9 cellular contexts compared by ENCODE assay signal in the genomic region with DNA sequence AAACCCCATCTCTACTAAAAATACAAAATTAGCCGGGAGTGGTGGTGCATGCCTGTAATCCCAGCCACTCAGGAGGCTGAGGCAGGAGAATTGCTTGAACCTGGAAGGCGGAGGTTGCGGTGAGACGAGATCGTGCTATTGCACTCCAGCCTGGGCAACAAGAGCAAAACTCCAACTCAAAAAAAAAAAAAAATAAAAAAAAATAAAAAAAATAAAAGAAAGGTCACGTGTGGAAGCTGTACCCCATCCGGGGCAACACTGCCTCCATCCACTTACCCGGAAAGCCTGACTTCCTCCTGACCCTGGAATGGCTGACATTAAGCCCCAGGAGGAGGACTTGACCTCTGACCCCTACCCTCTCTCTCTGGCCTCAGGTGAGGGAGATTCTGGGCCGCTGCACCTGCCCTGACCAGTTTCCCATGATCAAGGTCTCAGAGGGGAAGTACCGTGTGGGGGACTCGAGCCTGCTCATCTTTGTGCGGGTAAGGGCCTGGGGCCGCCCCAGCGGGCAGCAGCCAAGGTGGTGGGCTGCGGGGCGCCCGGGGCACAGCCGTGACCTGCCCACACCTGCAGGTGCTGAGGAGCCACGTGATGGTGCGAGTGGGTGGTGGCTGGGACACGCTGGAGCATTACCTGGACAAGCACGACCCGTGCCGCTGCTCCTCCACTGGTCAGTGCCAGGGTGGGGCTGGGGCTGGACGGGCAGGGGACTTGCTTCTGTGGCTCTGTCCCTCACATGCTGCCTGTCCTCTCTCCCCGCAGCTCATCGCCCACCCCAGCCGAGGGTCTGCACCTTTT. TPM values are rescaled to one million over a fixed set of nuclear protein-coding genes. Genes with fewer than 3 reads are reported as not detected.
DNase-seq lines count a peak whose midpoint lies in the region; ATAC-seq and TF ChIP-seq lines count a peak whose summit lies in the region.
"Had no signal": no experiment of that assay in that cellular context is flagged by ENCODE, and none has a peak within 500 bp of the region (broad histone marks: within the 10 kb centered on the region; RNA-seq: fewer than 3 reads in every experiment).

No MANE protein-coding gene starts in this region.

- peak; percentile 11 for ATAC-seq in memory B cell (ENCODE audit: low read depth)
- ATAC-seq in GM21528 (IDR thresholded peaks at IDR 0.05; ENCODE audit: low FRiP score, unreplicated experiment) = no peak
- ATAC-seq in GM18909 (IDR thresholded peaks at IDR 0.05; ENCODE audit: poor library complexity, unreplicated experiment) = no peak

- H2AFZ ChIP-seq in mammary epithelial cell (ENCODE audit: low read depth, low read length) = no peak overlapping the region

- POLR2A ChIA-PET in HEK293 (lab: Yijun Ruan, JAX) = interaction anchor here (0.5 to 1.1 kb wide), 3 partner anchors 39 to 243 kb away, joined by 4 to 5 read pairs (median 4); a partner anchor contains a TSS

- H3K36me3 ChIP-seq in HEK293 (ENCODE audit: control insufficient read depth in 2 of 2, insufficient read depth in 1 of 2, low read length in 2 of 2) (no peaks in the 10 kb centered on the region), mammary epithelial cell (ENCODE audit: insufficient read depth, low read length) (peaks cover 2% of the 10 kb centered on the region), suprapubic skin (no peaks in the 10 kb centered on the region), H7 (replicated peaks; ENCODE audit: control insufficient read depth, insufficient read depth, low read length) (no peaks in the 10 kb centered on the region)

- CTCF ChIA-PET in HEK293 (lab: Yijun Ruan, JAX) (interaction anchor here (0.6 to 1.5 kb wide), 2 partner anchors 40 to 104 kb away, joined by 3 read pairs; no protein-coding TSS in a partner anchor), mammary epithelial cell (lab: Charles Lee; ENCODE audit: low non-redundant PET) (interaction anchor here (0.9 kb wide), 1 partner anchor 1210 kb away, joined by 6 read pairs; no protein-coding TSS in a partner anchor)

- H3K4me3 Mint-ChIP-seq in memory B cell = no peak overlapping the region

- dilution Hi-C loops in mammary epithelial cell (cut with HindIII; ENCODE audit: low sequenced_read_pairs) = loop anchor here (5.0 kb wide), 1 partner anchor 67 kb away; no protein-coding TSS in a partner anchor

- H3K36me3 Mint-ChIP-seq in memory B cell = peaks cover 2% of the 10 kb centered on the region

- no peak overlapping the region for H3K4me3 ChIP-seq in HEK293 (ENCODE audit: low read depth, low read length)
- H3K4me3 ChIP-seq in mammary epithelial cell (replicated peaks in 1 of 3; ENCODE audit: insufficient read depth in 1 of 3, low read depth in 2 of 3, low read length in 3 of 3) = peak overlapping the region in 1 of 3 experiments; percentile 8
- peak overlapping the region; percentile 88 for H3K4me3 ChIP-seq in suprapubic skin
- H3K4me3 ChIP-seq in H7 (ENCODE audit: insufficient read depth, low read depth, low read length) = no peak overlapping the region

- no peaks in the 10 kb centered on the region for H3K9me3 Mint-ChIP-seq in memory B cell

- H3K27ac ChIP-seq in HEK293 (ENCODE audit: extremely low read depth, low read depth, low read length) (no peak overlapping the region), mammary epithelial cell (ENCODE audit: insufficient read depth, low read depth, low read length) (peak overlapping the region; percentile 65), suprapubic skin (peak overlapping the region; percentile 91)

- intact Hi-C loops in mammary epithelial cell (cut with micrococcal nuclease) = no loop called here

- H3K4me1 ChIP-seq in HEK293 (ENCODE audit: control insufficient read depth, insufficient read depth, low read length) (peaks cover 14% of the 10 kb centered on the region), mammary epithelial cell (ENCODE audit: insufficient read depth, low read length) (peaks cover 53% of the 10 kb centered on the region), suprapubic skin (peaks cover 88% of the 10 kb centered on the region)

- 64% methylated on average over 19 of the region's 28 CpGs for WGBS in mammary epithelial cell (ENCODE audit: low coverage, missing lambda C conversion rate)
- 42% methylated on average over 18 of the region's 28 CpGs for WGBS in suprapubic skin

- H3K9me3 ChIP-seq in HEK293 (ENCODE audit: control insufficient read depth, insufficient read depth, low read depth, low read length) = no peaks in the 10 kb centered on the region
- no peaks in the 10 kb centered on the region for H3K9me3 ChIP-seq in mammary epithelial cell (replicated peaks; ENCODE audit: insufficient read depth, low read length)
- H3K9me3 ChIP-seq in suprapubic skin = no peaks in the 10 kb centered on the region

- no TSS peak for BruUV-seq in mammary epithelial cell (replicated peaks; lab: Mats Ljungman, UMichigan)

- DNase-seq in mammary epithelial cell = peak; percentile 26
- no peak for DNase-seq in memory B cell (ENCODE audit: low spot score in 2 of 2)
- DNase-seq in suprapubic skin (ENCODE audit: low spot score in 2 of 2) = no peak
- no peak for DNase-seq in H7
- DNase-seq in iPS-NIHi11 (ENCODE audit: low spot score) = no peak
- DNase-seq: NK-92 treated with Interleukin-12 subunit alpha and Interleukin-12 subunit beta, amount 100 ng/mL, for 24 hours had no signal

- no peaks in the 10 kb centered on the region for H4K20me1 ChIP-seq in mammary epithelial cell (ENCODE audit: insufficient read depth, low read length)

- peak overlapping the region; percentile 55 for H3K4me2 ChIP-seq in mammary epithelial cell (ENCODE audit: insufficient read depth, low read depth, low read length)

- H3K27ac Mint-ChIP-seq in memory B cell = no peak overlapping the region

- no peak for TF ChIP-seq EP300 in suprapubic skin (IDR thresholded peaks at IDR 0.05)

- H3K27me3 ChIP-seq in mammary epithelial cell (ENCODE audit: insufficient read depth, low read length) (peaks cover 5% of the 10 kb centered on the region), suprapubic skin (peaks cover 21% of the 10 kb centered on the region), H7 (ENCODE audit: control insufficient read depth, insufficient read depth, low read length) (peaks cover 23% of the 10 kb centered on the region)

- no peak for TF ChIP-seq CTCF in HEK293 (tag by site-specific recombination; IDR thresholded peaks at IDR 0.05)
- no peak for TF ChIP-seq CTCF in mammary epithelial cell (conservative IDR thresholded peaks at IDR 0.05 in 1 of 2, IDR thresholded peaks at IDR 0.05 in 1 of 2; ENCODE audit: extremely low read depth in 1 of 2, insufficient read depth in 1 of 2, low read depth in 1 of 2, low read length in 2 of 2)
- no peak for TF ChIP-seq CTCF in suprapubic skin (IDR thresholded peaks at IDR 0.05)

- H3K9ac ChIP-seq in mammary epithelial cell (ENCODE audit: insufficient read depth, low read length) = no peak overlapping the region

- H3K4me1 Mint-ChIP-seq in memory B cell = peaks cover 28% of the 10 kb centered on the region

- in situ Hi-C loops in mammary epithelial cell (cut with MboI; ENCODE audit: low sequenced_read_pairs in 2 of 2) = no loop called here

- no peak for TF ChIP-seq POLR2A in suprapubic skin (IDR thresholded peaks at IDR 0.05)

- H3K27me3 Mint-ChIP-seq in memory B cell = peaks cover 36% of the 10 kb centered on the region

- peaks cover 28% of the 10 kb centered on the region for H3K79me2 ChIP-seq in mammary epithelial cell (ENCODE audit: insufficient read depth, low read length)

TF ChIP-seq in HEK293, 187 proteins besides CTCF, POLR2A, EP300 and RAD21 (continues in another document):
- TF ChIP-seq ZNF529 (tag by site-specific recombination; IDR thresholded peaks at IDR 0.05; ENCODE audit: insufficient replicate concordance) (no peak), ZFP3 (tag by site-specific recombination; IDR thresholded peaks at IDR 0.05; ENCODE audit: low read depth) (no peak), ZNF830 (tag by site-specific recombination; IDR thresholded peaks at IDR 0.05; ENCODE audit: low read depth) (no peak), ZNF510 (tag by site-specific recombination; IDR thresholded peaks at IDR 0.05; ENCODE audit: insufficient replicate concordance) (no peak)
- TF ChIP-seq, protein P1, sequence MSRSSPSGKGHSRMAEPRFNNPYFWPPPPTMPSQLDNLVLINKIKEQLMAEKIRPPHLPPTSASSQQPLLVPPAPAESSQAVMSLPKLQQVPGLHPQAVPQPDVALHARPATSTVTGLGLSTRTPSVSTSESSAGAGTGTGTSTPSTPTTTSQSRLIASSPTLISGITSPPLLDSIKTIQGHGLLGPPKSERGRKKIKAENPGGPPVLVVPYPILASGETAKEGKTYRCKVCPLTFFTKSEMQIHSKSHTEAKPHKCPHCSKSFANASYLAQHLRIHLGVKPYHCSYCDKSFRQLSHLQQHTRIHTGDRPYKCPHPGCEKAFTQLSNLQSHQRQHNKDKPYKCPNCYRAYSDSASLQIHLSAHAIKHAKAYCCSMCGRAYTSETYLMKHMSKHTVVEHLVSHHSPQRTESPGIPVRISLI (tag by site-specific recombination; IDR thresholded peaks at IDR 0.05) = 0 out of 2 replicates have a peak, but pooled peaks have one; percentile 44

RNA-seq across cellular contexts. Expression of a gene that starts 3.8 kb away (rescaled TPM):
- total RNA-seq in mammary epithelial cell (10 to 100 TPM; 15.8 to 29.7 TPM), suprapubic skin (10 to 100 TPM; 49.0 to 94.8 (median 85.4) TPM)
- 27.6 TPM for polyA plus RNA-seq in mammary epithelial cell
- polyA minus RNA-seq in mammary epithelial cell = 7.9 TPM
- total RNA-seq in H7 (2014; rRNA removed; shearing (Covaris generic)) = 22.2 and 28.3 TPM in 2 replicates

RNA-seq across cellular contexts. Expression of a gene that starts 5.2 kb away (rescaled TPM):
- total RNA-seq in mammary epithelial cell = under 1 TPM in 1 of 2 donors, not detected in 1; 0.66 TPM
- polyA plus RNA-seq in mammary epithelial cell = not detected
- not detected for polyA minus RNA-seq in mammary epithelial cell
- total RNA-seq in suprapubic skin = 1 to 10 TPM in 2 of 4 donors, under 1 TPM in 2; 0.34 to 1.7 (median 0.95) TPM
- 4.2 and 5.1 TPM in 2 replicates for total RNA-seq in H7 (2014; rRNA removed; shearing (Covaris generic))

RNA-seq across cellular contexts. Expression of a gene that starts 42.2 kb away (rescaled TPM):
- total RNA-seq in mammary epithelial cell = 100 to 1,000 TPM; 164 to 307 TPM
- 307 TPM for polyA plus RNA-seq in mammary epithelial cell
- 305 TPM for polyA minus RNA-seq in mammary epithelial cell
- 100 to 1,000 TPM; 132 to 308 (median 170) TPM for total RNA-seq in suprapubic skin
- 226 and 229 TPM in 2 replicates for total RNA-seq in H7 (2014; rRNA removed; shearing (Covaris generic))

RNA-seq across cellular contexts. Expression of a gene that starts 42.5 kb away (rescaled TPM):
- total RNA-seq in mammary epithelial cell (10 to 100 TPM; 18.0 to 25.7 TPM), suprapubic skin (10 to 100 TPM; 10.1 to 22.7 (median 17.2) TPM)
- 14.1 TPM for polyA plus RNA-seq in mammary epithelial cell
- 5.2 TPM for polyA minus RNA-seq in mammary epithelial cell
- 71.6 and 76.3 TPM in 2 replicates for total RNA-seq in H7 (2014; rRNA removed; shearing (Covaris generic))
